ENCODE assay signal across 3 cellular contexts in genomic region chr2:7394195-7394594, GRCh38.
TF ChIP-seq lines count a peak whose summit lies in the region.

No MANE protein-coding gene starts in this region.

TF ChIP-seq in SK-N-SH treated with all-trans-retinoic acid at 6 μM for 48 hours, 23 proteins besides CTCF, POLR2A, EP300 and RAD21:
- TF ChIP-seq TSHZ2 (CRISPR knock-in tag; IDR thresholded peaks at IDR 0.05): no peak
- no peak for TF ChIP-seq OSR1 (CRISPR knock-in tag; IDR thresholded peaks at IDR 0.05)
- no peak for TF ChIP-seq RARB (CRISPR knock-in tag; IDR thresholded peaks at IDR 0.05)
- no peak for TF ChIP-seq ZNF70 (CRISPR knock-in tag; IDR thresholded peaks at IDR 0.05)
- TF ChIP-seq ZNF565 (CRISPR knock-in tag; conservative IDR thresholded peaks at IDR 0.05; ENCODE audit: low read depth): no peak
- no peak for TF ChIP-seq ZFP30 (CRISPR knock-in tag; IDR thresholded peaks at IDR 0.05)
- no peak for TF ChIP-seq SNAI2 (CRISPR knock-in tag; IDR thresholded peaks at IDR 0.05)
- no peak for TF ChIP-seq ESRRG (CRISPR knock-in tag; IDR thresholded peaks at IDR 0.05)
- no peak for TF ChIP-seq ZNF8 (CRISPR knock-in tag; IDR thresholded peaks at IDR 0.05)
- no peak for TF ChIP-seq GLIS3 (CRISPR knock-in tag; IDR thresholded peaks at IDR 0.05)
- no peak for TF ChIP-seq ZC3H10 (CRISPR knock-in tag; IDR thresholded peaks at IDR 0.05)
- TF ChIP-seq TCF4 (CRISPR knock-in tag; IDR thresholded peaks at IDR 0.05; ENCODE audit: borderline replicate concordance): no peak
- no peak for TF ChIP-seq ARNTL (CRISPR knock-in tag; IDR thresholded peaks at IDR 0.05; ENCODE audit: borderline replicate concordance, low read depth)
- TF ChIP-seq CREB5 (CRISPR knock-in tag; IDR thresholded peaks at IDR 0.05; ENCODE audit: low read depth): no peak
- no peak for TF ChIP-seq TOX (CRISPR knock-in tag; IDR thresholded peaks at IDR 0.05; ENCODE audit: borderline replicate concordance)
TF ChIP-seq in SK-N-SH treated with all-trans-retinoic acid at 6 μM for 48 hours: peak in this region for 0.

TF ChIP-seq in SK-N-SH, 30 proteins besides CTCF, POLR2A, EP300 and RAD21 (continued from another document):
- TF ChIP-seq IRF3 (IDR thresholded peaks at IDR 0.05; ENCODE audit: low read depth, low read length) (no peak), FOSL2 (IDR thresholded peaks at IDR 0.05; ENCODE audit: borderline replicate concordance, low read depth) (no peak), PBX3 (IDR thresholded peaks at IDR 0.05) (no peak), GABPA (IDR thresholded peaks at IDR 0.05; ENCODE audit: low read depth) (no peak), POLR2AphosphoS5 (IDR thresholded peaks at IDR 0.05; ENCODE audit: low read depth, low read length) (no peak)
- TF ChIP-seq, protein P1, sequence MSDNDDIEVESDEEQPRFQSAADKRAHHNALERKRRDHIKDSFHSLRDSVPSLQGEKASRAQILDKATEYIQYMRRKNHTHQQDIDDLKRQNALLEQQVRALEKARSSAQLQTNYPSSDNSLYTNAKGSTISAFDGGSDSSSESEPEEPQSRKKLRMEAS (IDR thresholded peaks at IDR 0.05; ENCODE audit: low read depth): no peak

TF ChIP-seq in WTC11, 78 proteins besides CTCF, POLR2A, EP300 and RAD21 (continued from another document):
- TF ChIP-seq MLX (CRISPR knock-in tag; IDR thresholded peaks at IDR 0.05) (no peak), EMX1 (CRISPR knock-in tag; IDR thresholded peaks at IDR 0.05) (no peak), HMGA2 (CRISPR knock-in tag; IDR thresholded peaks at IDR 0.05) (no peak), ETV6 (CRISPR knock-in tag; IDR thresholded peaks at IDR 0.05) (no peak)
